Comparison of ENCODE assay signal across 1 cellular context in the genomic region with DNA sequence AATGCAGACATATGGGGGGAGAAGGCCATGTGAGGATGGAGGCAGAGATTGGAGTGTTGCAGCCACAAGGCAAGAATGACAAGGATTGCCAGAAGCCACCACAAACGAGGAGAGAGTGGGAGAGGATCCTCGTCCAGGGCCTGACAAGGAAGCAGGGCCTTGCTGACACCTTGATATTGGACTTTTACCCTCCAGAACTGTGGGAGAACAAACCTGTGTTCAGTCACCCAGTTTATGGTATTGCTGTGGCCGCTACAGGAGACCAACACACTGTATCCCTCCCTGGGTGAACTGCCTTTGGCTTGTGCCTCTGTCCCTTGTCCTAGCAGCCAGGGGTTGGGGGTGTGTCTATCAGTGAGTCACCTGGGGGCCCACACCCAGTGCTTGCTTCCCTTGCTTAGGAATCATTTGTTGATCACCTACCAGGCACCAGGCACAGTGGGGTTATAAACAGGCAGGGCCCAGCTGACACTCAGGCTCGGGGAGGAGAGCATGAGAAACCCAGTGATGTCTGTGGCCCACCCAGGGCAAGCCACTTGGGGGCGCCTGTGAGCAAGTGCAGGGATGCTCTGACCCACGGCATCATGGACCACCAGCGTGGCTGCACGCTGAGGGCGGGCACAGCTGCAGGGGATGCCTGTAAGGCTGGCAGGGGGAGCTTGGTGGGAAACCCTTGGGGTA.
TF ChIP-seq lines count a peak whose summit lies in the region.

No MANE protein-coding gene starts in this region.

TF ChIP-seq in K562, 482 proteins besides CTCF, POLR2A, EP300 and RAD21 (continued from another document):
- TF ChIP-seq, protein P1, sequence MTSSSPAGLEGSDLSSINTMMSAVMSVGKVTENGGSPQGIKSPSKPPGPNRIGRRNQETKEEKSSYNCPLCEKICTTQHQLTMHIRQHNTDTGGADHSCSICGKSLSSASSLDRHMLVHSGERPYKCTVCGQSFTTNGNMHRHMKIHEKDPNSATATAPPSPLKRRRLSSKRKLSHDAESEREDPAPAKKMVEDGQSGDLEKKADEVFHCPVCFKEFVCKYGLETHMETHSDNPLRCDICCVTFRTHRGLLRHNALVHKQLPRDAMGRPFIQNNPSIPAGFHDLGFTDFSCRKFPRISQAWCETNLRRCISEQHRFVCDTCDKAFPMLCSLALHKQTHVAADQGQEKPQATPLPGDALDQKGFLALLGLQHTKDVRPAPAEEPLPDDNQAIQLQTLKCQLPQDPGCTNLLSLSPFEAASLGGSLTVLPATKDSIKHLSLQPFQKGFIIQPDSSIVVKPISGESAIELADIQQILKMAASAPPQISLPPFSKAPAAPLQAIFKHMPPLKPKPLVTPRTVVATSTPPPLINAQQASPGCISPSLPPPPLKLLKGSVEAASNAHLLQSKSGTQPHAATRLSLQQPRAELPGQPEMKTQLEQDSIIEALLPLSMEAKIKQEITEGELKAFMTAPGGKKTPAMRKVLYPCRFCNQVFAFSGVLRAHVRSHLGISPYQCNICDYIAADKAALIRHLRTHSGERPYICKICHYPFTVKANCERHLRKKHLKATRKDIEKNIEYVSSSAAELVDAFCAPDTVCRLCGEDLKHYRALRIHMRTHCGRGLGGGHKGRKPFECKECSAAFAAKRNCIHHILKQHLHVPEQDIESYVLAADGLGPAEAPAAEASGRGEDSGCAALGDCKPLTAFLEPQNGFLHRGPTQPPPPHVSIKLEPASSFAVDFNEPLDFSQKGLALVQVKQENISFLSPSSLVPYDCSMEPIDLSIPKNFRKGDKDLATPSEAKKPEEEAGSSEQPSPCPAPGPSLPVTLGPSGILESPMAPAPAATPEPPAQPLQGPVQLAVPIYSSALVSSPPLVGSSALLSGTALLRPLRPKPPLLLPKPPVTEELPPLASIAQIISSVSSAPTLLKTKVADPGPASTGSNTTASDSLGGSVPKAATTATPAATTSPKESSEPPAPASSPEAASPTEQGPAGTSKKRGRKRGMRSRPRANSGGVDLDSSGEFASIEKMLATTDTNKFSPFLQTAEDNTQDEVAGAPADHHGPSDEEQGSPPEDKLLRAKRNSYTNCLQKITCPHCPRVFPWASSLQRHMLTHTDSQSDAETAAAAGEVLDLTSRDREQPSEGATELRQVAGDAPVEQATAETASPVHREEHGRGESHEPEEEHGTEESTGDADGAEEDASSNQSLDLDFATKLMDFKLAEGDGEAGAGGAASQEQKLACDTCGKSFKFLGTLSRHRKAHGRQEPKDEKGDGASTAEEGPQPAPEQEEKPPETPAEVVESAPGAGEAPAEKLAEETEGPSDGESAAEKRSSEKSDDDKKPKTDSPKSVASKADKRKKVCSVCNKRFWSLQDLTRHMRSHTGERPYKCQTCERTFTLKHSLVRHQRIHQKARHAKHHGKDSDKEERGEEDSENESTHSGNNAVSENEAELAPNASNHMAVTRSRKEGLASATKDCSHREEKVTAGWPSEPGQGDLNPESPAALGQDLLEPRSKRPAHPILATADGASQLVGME (CRISPR knock-in tag; IDR thresholded peaks at IDR 0.05) = 0 out of 2 replicates have a peak, but pooled peaks have one; percentile 25
- TF ChIP-seq PTBP1 (IDR thresholded peaks at IDR 0.05; ENCODE audit: low read depth, low read length) = no peak
- peak; percentile 66; the same call in 1 of the 2 replicates for TF ChIP-seq SMC3 (conservative IDR thresholded peaks at IDR 0.05; ENCODE audit: insufficient read depth, low read depth, low read length)
- TF ChIP-seq, protein P2, sequence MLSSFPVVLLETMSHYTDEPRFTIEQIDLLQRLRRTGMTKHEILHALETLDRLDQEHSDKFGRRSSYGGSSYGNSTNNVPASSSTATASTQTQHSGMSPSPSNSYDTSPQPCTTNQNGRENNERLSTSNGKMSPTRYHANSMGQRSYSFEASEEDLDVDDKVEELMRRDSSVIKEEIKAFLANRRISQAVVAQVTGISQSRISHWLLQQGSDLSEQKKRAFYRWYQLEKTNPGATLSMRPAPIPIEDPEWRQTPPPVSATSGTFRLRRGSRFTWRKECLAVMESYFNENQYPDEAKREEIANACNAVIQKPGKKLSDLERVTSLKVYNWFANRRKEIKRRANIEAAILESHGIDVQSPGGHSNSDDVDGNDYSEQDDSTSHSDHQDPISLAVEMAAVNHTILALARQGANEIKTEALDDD (IDR thresholded peaks at IDR 0.05) = no peak
- TF ChIP-seq, protein P3, sequence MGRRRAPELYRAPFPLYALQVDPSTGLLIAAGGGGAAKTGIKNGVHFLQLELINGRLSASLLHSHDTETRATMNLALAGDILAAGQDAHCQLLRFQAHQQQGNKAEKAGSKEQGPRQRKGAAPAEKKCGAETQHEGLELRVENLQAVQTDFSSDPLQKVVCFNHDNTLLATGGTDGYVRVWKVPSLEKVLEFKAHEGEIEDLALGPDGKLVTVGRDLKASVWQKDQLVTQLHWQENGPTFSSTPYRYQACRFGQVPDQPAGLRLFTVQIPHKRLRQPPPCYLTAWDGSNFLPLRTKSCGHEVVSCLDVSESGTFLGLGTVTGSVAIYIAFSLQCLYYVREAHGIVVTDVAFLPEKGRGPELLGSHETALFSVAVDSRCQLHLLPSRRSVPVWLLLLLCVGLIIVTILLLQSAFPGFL (CRISPR knock-in tag; IDR thresholded peaks at IDR 0.05) = no peak
